18 cellular contexts compared by ENCODE assay signal in the genomic region with DNA sequence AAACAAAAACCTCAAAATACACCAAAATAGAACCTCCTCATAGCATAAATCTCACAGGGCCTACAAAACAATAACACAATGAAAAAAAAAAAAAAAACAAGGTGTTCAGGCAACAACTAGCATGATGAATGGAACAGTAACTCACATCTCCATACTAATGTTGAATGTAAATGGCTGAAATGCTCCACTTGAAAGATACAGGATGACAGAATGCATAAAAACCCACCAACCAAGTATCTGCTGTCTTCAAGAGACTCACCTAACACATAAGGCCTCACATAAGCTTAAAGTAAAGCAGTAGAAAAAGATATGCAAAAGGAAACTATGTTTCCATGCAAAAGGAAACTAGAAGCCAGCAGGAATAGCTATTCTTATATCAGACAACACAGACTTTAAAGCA.
A peak's percentile ranks its signal among the peaks of the same experiment; 100 is the strongest.
DNase-seq lines count a peak whose midpoint lies in the region; TF ChIP-seq lines count a peak whose summit lies in the region.
"Had no signal": no experiment of that assay in that cellular context is flagged by ENCODE, and none has a peak within 500 bp of the region (broad histone marks: within the 10 kb centered on the region; RNA-seq: fewer than 3 reads in every experiment).

No MANE protein-coding gene starts in this region.

- DNase-seq in endothelial cell (ENCODE audit: low spot score) (no peak), D341Med (ENCODE audit: low spot score) (no peak), right atrium auricular region (ENCODE audit: low spot score) (no peak), NOMO-1 (lab: John Stamatoyannopoulos, UW; ENCODE audit: unreplicated experiment in 2 of 2) (no peak)
- DNase-seq: 8988T; ACHN; BE2C; C1 segment of cervical spinal cord; CD4-positive, alpha-beta memory T cell; CD4-positive, CD25-positive, alpha-beta regulatory T cell; CD8-positive, alpha-beta memory T cell; COR-L47; DMS79 treated with DMSO at 0.1 percent for 48 hours; GF-D8 had no signal

- no peak overlapping the region for H3K4me3 ChIP-seq in HEK293 (ENCODE audit: low read depth, low read length)
- no peak overlapping the region for H3K4me3 ChIP-seq in right atrium auricular region
- H3K4me3 ChIP-seq: BLaER1 had no signal

- H3K27me3 Mint-ChIP-seq in endothelial cell (ENCODE audit: unreplicated experiment): no peaks in the 10 kb centered on the region
- H3K27me3 Mint-ChIP-seq: CD4-positive, alpha-beta memory T cell; CD4-positive, CD25-positive, alpha-beta regulatory T cell; CD8-positive, alpha-beta memory T cell had no signal

- no peaks in the 10 kb centered on the region for H3K27me3 ChIP-seq in right atrium auricular region
- H3K27me3 ChIP-seq: BE2C, BLaER1 had no signal

- POLR2A ChIA-PET in HEK293 (lab: Yijun Ruan, JAX): no interaction called here

- H3K4me3 Mint-ChIP-seq in endothelial cell (ENCODE audit: unreplicated experiment): no peak overlapping the region
- H3K4me3 Mint-ChIP-seq: CD14-positive monocyte; CD4-positive, alpha-beta memory T cell; CD4-positive, CD25-positive, alpha-beta regulatory T cell; CD8-positive, alpha-beta memory T cell had no signal

- no peaks in the 10 kb centered on the region for H3K9me3 Mint-ChIP-seq in endothelial cell (ENCODE audit: unreplicated experiment)
- H3K9me3 Mint-ChIP-seq: CD8-positive, alpha-beta memory T cell had no signal

- no peaks in the 10 kb centered on the region for H3K9me3 ChIP-seq in HEK293 (ENCODE audit: control insufficient read depth, insufficient read depth, low read depth, low read length)
- no peaks in the 10 kb centered on the region for H3K9me3 ChIP-seq in right atrium auricular region
- H3K9me3 ChIP-seq: BE2C had no signal

- H3K27ac ChIP-seq in 22Rv1 (peak overlapping the region; percentile 42; the same call in 1 of the 2 replicates), HEK293 (ENCODE audit: extremely low read depth, low read depth, low read length) (no peak overlapping the region), right atrium auricular region (no peak overlapping the region)
- H3K27ac ChIP-seq: BLaER1 had no signal

- peaks cover 3% of the 10 kb centered on the region for H3K36me3 Mint-ChIP-seq in endothelial cell (ENCODE audit: low read depth, unreplicated experiment)

- CTCF ChIA-PET in HEK293 (lab: Yijun Ruan, JAX): interaction anchor here (2.9 kb wide), 1 partner anchor 12 kb away, joined by 9 read pairs; no protein-coding TSS in a partner anchor

- H3K4me1 ChIP-seq in HEK293 (ENCODE audit: control insufficient read depth, insufficient read depth, low read length): peaks cover 8% of the 10 kb centered on the region; the same call in 1 of the 2 replicates
- peaks cover 0 to 5% of the 10 kb centered on the region in 2 donors for H3K4me1 ChIP-seq in right atrium auricular region
- H3K4me1 ChIP-seq: BE2C had no signal

- H3K27ac Mint-ChIP-seq in endothelial cell (ENCODE audit: unreplicated experiment): peak overlapping the region; percentile 7
- H3K27ac Mint-ChIP-seq: CD14-positive monocyte; CD4-positive, CD25-positive, alpha-beta regulatory T cell had no signal

- no peak for TF ChIP-seq CTCF in 22Rv1 (IDR thresholded peaks at IDR 0.05)
- no peak for TF ChIP-seq CTCF in HEK293 (tag by site-specific recombination; IDR thresholded peaks at IDR 0.05)
- no peak for TF ChIP-seq CTCF in endothelial cell (IDR thresholded peaks at IDR 0.05; ENCODE audit: unreplicated experiment)
- no peak for TF ChIP-seq CTCF in right atrium auricular region (IDR thresholded peaks at IDR 0.05)

- H3K36me3 ChIP-seq in HEK293 (ENCODE audit: control insufficient read depth in 2 of 2, insufficient read depth in 1 of 2, low read length in 2 of 2) (no peaks in the 10 kb centered on the region), right atrium auricular region (no peaks in the 10 kb centered on the region)
- H3K36me3 ChIP-seq: BE2C had no signal

- peaks cover 21% of the 10 kb centered on the region for H3K4me1 Mint-ChIP-seq in endothelial cell (ENCODE audit: unreplicated experiment)

TF ChIP-seq in HEK293, 187 proteins besides CTCF, POLR2A, EP300 and RAD21:
- TF ChIP-seq PRDM4 (tag by site-specific recombination; IDR thresholded peaks at IDR 0.05): no peak
- no peak for TF ChIP-seq TRIM28 (IDR thresholded peaks at IDR 0.05; ENCODE audit: borderline replicate concordance, low read length)
- peak; percentile 93 for TF ChIP-seq SETDB1 (IDR thresholded peaks at IDR 0.05; ENCODE audit: insufficient read length, low read length)
